In genomic region chr19:4980087-4980486, GRCh38 we compare ENCODE assay signal across 1 cellular context.
TF ChIP-seq lines count a peak whose summit lies in the region.

No MANE protein-coding gene starts in this region.

TF ChIP-seq in GM23338, 12 proteins besides CTCF, POLR2A, EP300 and RAD21 (continued from another document):
- no peak for TF ChIP-seq REST (IDR thresholded peaks at IDR 0.05; ENCODE audit: unreplicated experiment)
- TF ChIP-seq ZNF331 (CRISPR knock-in tag; IDR thresholded peaks at IDR 0.05; ENCODE audit: low read depth): no peak
- TF ChIP-seq POLR2AphosphoS5 (IDR thresholded peaks at IDR 0.05; ENCODE audit: low read depth): no peak
- TF ChIP-seq JUNB (IDR thresholded peaks at IDR 0.05; ENCODE audit: unreplicated experiment): no peak
- no peak for TF ChIP-seq NANOG (IDR thresholded peaks at IDR 0.05; ENCODE audit: borderline replicate concordance)
- TF ChIP-seq EZH2phosphoT487 (IDR thresholded peaks at IDR 0.05; ENCODE audit: unreplicated experiment): no peak
- no peak for TF ChIP-seq ZNF114 (CRISPR knock-in tag; IDR thresholded peaks at IDR 0.05)
- no peak for TF ChIP-seq ETS1 (IDR thresholded peaks at IDR 0.05)
- TF ChIP-seq CREB1 (CRISPR knock-in tag; IDR thresholded peaks at IDR 0.05; ENCODE audit: low read depth): no peak
- no peak for TF ChIP-seq ZNF462 (CRISPR knock-in tag; IDR thresholded peaks at IDR 0.05)
- TF ChIP-seq EZH2 (IDR thresholded peaks at IDR 0.05; ENCODE audit: low read depth, unreplicated experiment): no peak
